Comparison of ENCODE assay signal across 24 cellular contexts in genomic region chr7:92964156-92964555, GRCh38.
"Had no signal": no experiment of that assay in that cellular context is flagged by ENCODE, and none has a peak within 500 bp of the region (broad histone marks: within the 10 kb centered on the region; RNA-seq: fewer than 3 reads in every experiment).

No MANE protein-coding gene starts in this region.

- H3K4me3 Mint-ChIP-seq: activated CD8-positive, alpha-beta T cell treated with anti-CD3 and anti-CD28 coated beads, Interleukin-2, amount 10 ng/mL, durations not matched to agents 7 days and 5 days; brain; central memory CD8-positive, alpha-beta T cell; T-helper 17 cell; WTC11 had no signal

- H3K4me1 Mint-ChIP-seq: brain; central memory CD8-positive, alpha-beta T cell; T-helper 17 cell; WTC11 had no signal

- ATAC-seq: activated CD8-positive, alpha-beta T cell treated with anti-CD3 and anti-CD28 coated beads, Interleukin-2, amount 10 ng/mL, durations not matched to agents 7 days and 5 days; T-helper 17 cell; WTC11 had no signal

- H3K9me3 Mint-ChIP-seq: central memory CD8-positive, alpha-beta T cell had no signal

- H3K4me2 ChIP-seq: PC-9 had no signal

- H3K27me3 Mint-ChIP-seq: central memory CD8-positive, alpha-beta T cell; T-helper 17 cell had no signal

- FAIRE-seq: colon had no signal

- H3K27ac Mint-ChIP-seq: activated CD8-positive, alpha-beta T cell treated with anti-CD3 and anti-CD28 coated beads, Interleukin-2, amount 10 ng/mL, durations not matched to agents 7 days and 5 days; T-helper 17 cell; WTC11 had no signal

- DNase-seq: activated CD4-positive, alpha-beta T cell treated with anti-CD3 and anti-CD28 coated beads for 48 hours; activated CD4-positive, alpha-beta T cell treated with anti-CD3 and anti-CD28 coated beads, Interleukin-2, amount 50 U/mL, for 4 hours; activated CD4-positive, CD25-positive, alpha-beta regulatory T cell treated with anti-CD3 and anti-CD28 coated beads, Interleukin-2, amount 50 U/mL, for 72 hours; activated CD8-positive, alpha-beta memory T cell treated with anti-CD3 and anti-CD28 coated beads, Interleukin-2, amount 50 U/mL, for 48 hours; activated CD8-positive, alpha-beta T cell treated with anti-CD3 and anti-CD28 coated beads, Interleukin-2, amount 10 ng/mL, durations not matched to agents 7 days and 5 days; activated naive CD4-positive, alpha-beta T cell treated with anti-CD3 and anti-CD28 coated beads, Interleukin-2, amount 50 U/mL, for 16 hours; activated T-cell treated with anti-CD3 and anti-CD28 coated beads, Interleukin-2, amount 50 U/mL, for 1 hour; amniotic stem cell; Kasumi-1; NCI-H1048; NCI-H146; NCI-H2029; NCI-H2107; NCI-H226; NCI-H510A treated with DMSO at 0.1 percent for 48 hours; PC-9; SHP77 treated with DMSO at 0.1 percent for 48 hours; T-helper 17 cell; T-helper 9 cell had no signal

- H3K9me3 ChIP-seq: ascending aorta had no signal

- H3K27ac ChIP-seq: ascending aorta, PC-9 had no signal

- H3K36me3 ChIP-seq: ascending aorta had no signal

- H3K4me3 ChIP-seq: ascending aorta, PC-9 had no signal

- H3K36me3 Mint-ChIP-seq: brain, WTC11 had no signal

- H2AFZ ChIP-seq: PC-9 had no signal

- H3K27me3 ChIP-seq: ascending aorta had no signal

- H3K4me1 ChIP-seq: ascending aorta had no signal
